In genomic region chr5:124277767-124278536, GRCh38 we compare ENCODE assay signal across 19 cellular contexts.
"Had no signal": no experiment of that assay in that cellular context is flagged by ENCODE, and none has a peak within 500 bp of the region (broad histone marks: within the 10 kb centered on the region; RNA-seq: fewer than 3 reads in every experiment).

No MANE protein-coding gene starts in this region.

- H3K4me1 Mint-ChIP-seq: natural killer cell had no signal

- H3K9me3 ChIP-seq: gastrocnemius medialis, heart right ventricle, lower lobe of right lung, right lobe of liver, suprapubic skin, upper lobe of right lung had no signal

- H3K27me3 Mint-ChIP-seq: progenitor cell of endocrine pancreas had no signal

- H3K4me3 ChIP-seq: gastrocnemius medialis, heart right ventricle, lower lobe of right lung, right lobe of liver, suprapubic skin, upper lobe of right lung had no signal

- H3K36me3 ChIP-seq: gastrocnemius medialis, heart right ventricle, lower lobe of right lung, right lobe of liver, suprapubic skin, upper lobe of right lung had no signal

- DNase-seq: activated CD4-positive, alpha-beta T cell treated with anti-CD3 and anti-CD28 coated beads, Interleukin-2, amount 50 U/mL, for 4 hours; activated effector memory CD4-positive, alpha-beta T cell treated with anti-CD3 and anti-CD28 coated beads, Interleukin-2, amount 50 U/mL, for 16 hours; activated T-cell treated with anti-CD3 and anti-CD28 coated beads, Interleukin-2, amount 50 U/mL, for 4 hours; amygdala; gastrocnemius medialis; heart right ventricle; lower lobe of right lung; natural killer cell; nucleus accumbens; right lobe of liver; stimulated activated naive CD8-positive, alpha-beta T cell treated with anti-CD3 and anti-CD28 coated beads, Interleukin-15, Interleukin-2, amounts not matched to agents 100 U/mL and 50 U/mL, for 24 hours; T-helper 2 cell; upper lobe of right lung had no signal

- H3K4me3 Mint-ChIP-seq: activated T-cell treated with anti-CD3 and anti-CD28 coated beads, Interleukin-2, amount 50 U/mL, for 4 hours; natural killer cell had no signal

- H3K27ac ChIP-seq: gastrocnemius medialis, heart right ventricle, lower lobe of right lung, right lobe of liver, suprapubic skin, upper lobe of right lung had no signal

- H3K36me3 Mint-ChIP-seq: activated naive CD4-positive, alpha-beta T cell treated with anti-CD3 and anti-CD28 coated beads, Interleukin-2, amount 50 U/mL, for 72 hours; natural killer cell had no signal

- H3K27me3 ChIP-seq: gastrocnemius medialis, heart right ventricle, right lobe of liver, suprapubic skin, upper lobe of right lung had no signal

- H3K4me1 ChIP-seq: gastrocnemius medialis, lower lobe of right lung, right lobe of liver, suprapubic skin, upper lobe of right lung had no signal

- H3K27ac Mint-ChIP-seq: activated naive CD4-positive, alpha-beta T cell treated with anti-CD3 and anti-CD28 coated beads, Interleukin-2, amount 50 U/mL, for 72 hours; natural killer cell; progenitor cell of endocrine pancreas had no signal

- FAIRE-seq: bronchial epithelial cell, colon, keratinocyte had no signal

- H3K9me3 Mint-ChIP-seq: activated T-cell treated with anti-CD3 and anti-CD28 coated beads, Interleukin-2, amount 50 U/mL, for 4 hours had no signal
